In the genomic region with DNA sequence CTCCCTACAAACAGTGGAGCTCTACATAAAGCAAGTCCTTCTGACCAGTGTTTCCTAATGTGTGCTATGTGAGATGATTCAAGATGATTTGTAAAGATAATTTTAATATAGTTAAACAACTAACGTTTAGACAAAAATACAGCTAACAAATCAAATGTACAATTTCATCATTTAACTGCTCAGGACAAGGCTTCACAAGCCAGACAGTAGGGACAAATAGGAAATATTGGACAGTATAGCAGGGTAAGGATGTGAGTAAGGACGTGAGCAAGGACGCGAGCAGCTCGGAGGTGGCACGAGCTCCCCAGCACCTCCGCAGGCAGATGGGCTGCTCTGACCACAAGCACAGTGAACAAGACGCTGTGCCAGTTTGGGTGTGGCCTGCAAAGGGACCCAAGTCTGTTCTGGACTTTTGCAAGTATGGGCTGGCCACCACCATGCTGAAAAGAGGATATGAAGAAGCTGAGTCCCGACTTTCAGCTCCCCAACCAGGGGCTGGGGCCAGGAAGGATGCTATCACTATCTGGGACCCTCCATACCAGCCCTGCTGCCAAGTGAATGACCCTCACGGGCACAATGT, we compare ENCODE assay signal across 17 cellular contexts. TPM values are rescaled to one million over a fixed set of nuclear protein-coding genes. Genes with fewer than 3 reads are reported as not detected.
A peak's percentile ranks its signal among the peaks of the same experiment; 100 is the strongest.
DNase-seq lines count a peak whose midpoint lies in the region; ATAC-seq, FAIRE-seq and TF ChIP-seq lines count a peak whose summit lies in the region.
"Had no signal": no experiment of that assay in that cellular context is flagged by ENCODE, and none has a peak within 500 bp of the region (broad histone marks: within the 10 kb centered on the region; RNA-seq: fewer than 3 reads in every experiment).

No MANE protein-coding gene starts in this region.

- no peaks in the 10 kb centered on the region for H3K9me2 ChIP-seq in SK-N-SH

- H2AFZ ChIP-seq in HepG2 (ENCODE audit: low read length), result no peak overlapping the region
- H2AFZ ChIP-seq in KMS-11 (ENCODE audit: low read depth), result no peak overlapping the region
- no peak overlapping the region for H2AFZ ChIP-seq in SK-N-SH (ENCODE audit: low read depth)

- peaks cover 5% of the 10 kb centered on the region for H3K9me3 Mint-ChIP-seq in glutamatergic neuron (ENCODE audit: unreplicated experiment)
- H3K9me3 Mint-ChIP-seq: CD14-positive monocyte had no signal

- H3K27ac ChIP-seq in HepG2 (ENCODE audit: extremely low read length, insufficient read depth, low read length) (no peak overlapping the region), right lobe of liver (no peak overlapping the region), KMS-11 (no peak overlapping the region), SK-N-SH (ENCODE audit: low read depth in 2 of 2, low read length in 1 of 2) (no peak overlapping the region)

- peak overlapping the region; percentile 43 for H3K27ac Mint-ChIP-seq in glutamatergic neuron (ENCODE audit: unreplicated experiment)

- H3K4me1 Mint-ChIP-seq in glutamatergic neuron (ENCODE audit: low read depth, unreplicated experiment), result peaks cover 46% of the 10 kb centered on the region

- in situ Hi-C loops in HepG2 (cut with HindIII; ENCODE audit: extremely low pct_ligation_motif_present, low pct_unique_long_range_greater_than_20kb), result no loop called here

- intact Hi-C loops in HepG2 (cut with micrococcal nuclease; ENCODE audit: unreplicated experiment), result no loop called here
- intact Hi-C loops in right lobe of liver (cut with DNase I), result no loop called here
- intact Hi-C loops in posterior cingulate gyrus (cut with DNase I), result no loop called here

- POLR2A ChIA-PET in HepG2 (lab: Yijun Ruan, JAX), result interaction anchor here (3.9 to 6.3 kb wide), 2 partner anchors 26 to 43 kb away, joined by 19 to 54 read pairs; a partner anchor contains a TSS
- POLR2A ChIA-PET in SK-N-SH (lab: Yijun Ruan, JAX), result no interaction called here

- ATAC-seq in HepG2 (no peak), right lobe of liver (no peak)
- ATAC-seq: K562, PC-3 had no signal

- TF ChIP-seq EP300 in HepG2 (IDR thresholded peaks at IDR 0.05; ENCODE audit: low read depth in 2 of 2, low read length in 2 of 2) (no peak), HepG2 (CRISPR knock-in tag; IDR thresholded peaks at IDR 0.05; ENCODE audit: borderline replicate concordance) (no peak), SK-N-SH (IDR thresholded peaks at IDR 0.05; ENCODE audit: borderline replicate concordance in 1 of 2, low read depth in 1 of 2, low read length in 1 of 2) (no peak)

- 96% methylated on average over 10 of the region's 10 CpGs for WGBS in HepG2 (ENCODE audit: low lambda C conversion rate)
- WGBS in right lobe of liver (ENCODE audit: insufficient coverage, low coverage, low lambda C conversion rate, missing lambda C conversion rate), result 68% methylated on average over 8 of the region's 10 CpGs
- 85% methylated on average over 8 of the region's 10 CpGs for WGBS in SK-N-SH (ENCODE audit: low lambda C conversion rate)

- CTCF ChIA-PET in HepG2 (lab: Yijun Ruan, JAX; ENCODE audit: low intra/inter-chr PET ratio, low total read pairs) (no interaction called here), SK-N-SH (lab: Yijun Ruan, JAX) (interaction anchor here (0.6 to 17.1 kb wide), 7 partner anchors 9 to 97 kb away, joined by 3 to 181 read pairs (median 4); a partner anchor contains a TSS)

- H3K36me3 Mint-ChIP-seq in glutamatergic neuron (ENCODE audit: unreplicated experiment), result no peaks in the 10 kb centered on the region

- H3K36me3 ChIP-seq in HepG2 (replicated peaks in 1 of 2; ENCODE audit: control insufficient read depth in 1 of 2, insufficient read depth in 2 of 2, low read length in 2 of 2) (peaks cover 61 to 69% of the 10 kb centered on the region in 2 experiments), right lobe of liver (peaks cover 10 to 64% (median 38%) of the 10 kb centered on the region in 4 donors), KMS-11 (ENCODE audit: insufficient read depth) (peaks cover 23% of the 10 kb centered on the region; the same call in 1 of the 2 replicates), SK-N-SH (replicated peaks in 1 of 2; ENCODE audit: control insufficient read depth in 1 of 2, insufficient read depth in 2 of 2, low read length in 1 of 2) (peaks cover 49 to 68% of the 10 kb centered on the region in 2 experiments)

- no peak for TF ChIP-seq CTCF in HepG2 (CRISPR knock-in tag; IDR thresholded peaks at IDR 0.05)
- TF ChIP-seq CTCF in right lobe of liver (IDR thresholded peaks at IDR 0.05), result no peak
- no peak for TF ChIP-seq CTCF in KMS-11 (conservative IDR thresholded peaks at IDR 0.05; ENCODE audit: low read depth, low read length)
- TF ChIP-seq CTCF in glutamatergic neuron (IDR thresholded peaks at IDR 0.05; ENCODE audit: partially characterized antibody, unreplicated experiment), result no peak
- no peak for TF ChIP-seq CTCF in SK-N-SH (IDR thresholded peaks at IDR 0.05)

- H3K4me3 Mint-ChIP-seq in glutamatergic neuron (ENCODE audit: unreplicated experiment), result no peak overlapping the region
- H3K4me3 Mint-ChIP-seq: CD14-positive monocyte had no signal

- H3K4me1 ChIP-seq in HepG2 (ENCODE audit: insufficient read depth, low read length) (peaks cover 43% of the 10 kb centered on the region), right lobe of liver (peaks cover 0 to 34% (median 13%) of the 10 kb centered on the region in 4 donors), KMS-11 (ENCODE audit: low read depth, poor library complexity, severe bottlenecking) (peaks cover 95% of the 10 kb centered on the region), SK-N-SH (ENCODE audit: control insufficient read depth in 1 of 2, insufficient read depth in 2 of 2, low read depth in 1 of 2, low read length in 1 of 2) (peaks cover 5 to 11% of the 10 kb centered on the region in 2 experiments; a peak in 2 of 4 replicates)

- H3K9ac ChIP-seq in HepG2 (ENCODE audit: insufficient read depth, low read depth, low read length), result no peak overlapping the region
- no peak overlapping the region for H3K9ac ChIP-seq in KMS-11
- H3K9ac ChIP-seq in SK-N-SH, result no peak overlapping the region

- H3K27me3 ChIP-seq in HepG2 (ENCODE audit: control insufficient read depth in 1 of 2, insufficient read depth in 2 of 2, low read length in 2 of 2) (no peaks in the 10 kb centered on the region), right lobe of liver (no peaks in the 10 kb centered on the region), KMS-11 (ENCODE audit: insufficient read depth, low read depth) (no peaks in the 10 kb centered on the region; the same call in 1 of the 2 replicates), SK-N-SH (ENCODE audit: insufficient read depth) (no peaks in the 10 kb centered on the region)

- H3K4me3 ChIP-seq in HepG2 (replicated peaks in 1 of 3; ENCODE audit: insufficient read depth in 1 of 3, low read depth in 2 of 3, low read length in 3 of 3), result no peak overlapping the region
- H3K4me3 ChIP-seq in right lobe of liver, result no peak overlapping the region
- no peak overlapping the region for H3K4me3 ChIP-seq in KMS-11 (IDR thresholded peaks at IDR 0.05; ENCODE audit: insufficient read depth, low read depth, low read length)
- no peak overlapping the region for H3K4me3 ChIP-seq in SK-N-SH (ENCODE audit: low read depth in 2 of 2, low read length in 1 of 2)
- H3K4me3 ChIP-seq: K562 had no signal

- peaks cover 12% of the 10 kb centered on the region for H3F3A ChIP-seq in SK-N-SH (replicated peaks; ENCODE audit: insufficient read depth)

- no peak for FAIRE-seq in HepG2 (lab: Jason Lieb, UNC)
- FAIRE-seq: GM12892 had no signal

- TF ChIP-seq RAD21 in HepG2 (CRISPR knock-in tag; IDR thresholded peaks at IDR 0.05) (no peak), SK-N-SH (IDR thresholded peaks at IDR 0.05; ENCODE audit: low read length) (no peak)

- no TSS peak for BruUV-seq in HepG2 (replicated peaks; lab: Mats Ljungman, UMichigan)

- H4K20me1 ChIP-seq in HepG2 (ENCODE audit: insufficient read depth, low read length), result peaks cover 82% of the 10 kb centered on the region
- peaks cover 68% of the 10 kb centered on the region for H4K20me1 ChIP-seq in KMS-11 (ENCODE audit: insufficient read depth)
- H4K20me1 ChIP-seq in SK-N-SH (ENCODE audit: insufficient read depth), result peaks cover 95% of the 10 kb centered on the region

- H3K79me2 ChIP-seq in HepG2 (ENCODE audit: insufficient read depth, low read length), result peaks cover 96% of the 10 kb centered on the region
- peaks cover 74% of the 10 kb centered on the region for H3K79me2 ChIP-seq in KMS-11 (ENCODE audit: insufficient read depth, low read depth)
- peaks cover 100% of the 10 kb centered on the region for H3K79me2 ChIP-seq in SK-N-SH (ENCODE audit: insufficient read depth)

- DNase-seq in HepG2 (ENCODE audit: low spot score), result no peak
- no peak for DNase-seq in right lobe of liver
- no peak for DNase-seq in glutamatergic neuron
- no peak for DNase-seq in T1000 (lab: John Stamatoyannopoulos, UW)
- no peak for DNase-seq in posterior cingulate gyrus
- no peak for DNase-seq in SK-N-SH
- DNase-seq: AML-193, GF-D8, GOT3, NCI-H1436 treated with DMSO at 0.1 percent for 48 hours, NCI-H2081, NCI-H774, PC-3 had no signal

- H3K9me3 ChIP-seq in HepG2 (ENCODE audit: low read length) (no peaks in the 10 kb centered on the region), right lobe of liver (no peaks in the 10 kb centered on the region), SK-N-SH (no peaks in the 10 kb centered on the region)

- H3K4me2 ChIP-seq in HepG2 (ENCODE audit: low read depth, low read length) (no peak overlapping the region), KMS-11 (peak overlapping the region; percentile 4; the same call in 1 of the 2 replicates), SK-N-SH (no peak overlapping the region)

- H3K27me3 Mint-ChIP-seq in glutamatergic neuron (ENCODE audit: unreplicated experiment), result peaks cover 6% of the 10 kb centered on the region

- no peak for TF ChIP-seq POLR2A in HepG2 (IDR thresholded peaks at IDR 0.05; ENCODE audit: insufficient read depth in 1 of 2, low read depth in 2 of 2, low read length in 2 of 2)
- no peak for TF ChIP-seq POLR2A in right lobe of liver (IDR thresholded peaks at IDR 0.05)

RNA-seq across cellular contexts. Expression of a gene that starts 14.5 kb away (rescaled TPM):
- total RNA-seq in HepG2 (2016; rRNA removed; fragmentation: Illumina TruSeq; extraction: Trizol) (75.1 and 77.0 TPM in 2 replicates), right lobe of liver (10 to 100 TPM; 18.3 to 28.1 (median 21.1) TPM), glutamatergic neuron (ENCODE audit: unreplicated experiment) (77.8 TPM)
- total RNA-seq in HepG2 (2016; cell fraction: cytosol; rRNA removed; fragmentation: Illumina TruSeq; extraction: Trizol; ENCODE audit: low read depth), result 14.5 and 17.3 TPM in 2 replicates
- 71.7 and 75.6 TPM in 2 replicates for total RNA-seq in HepG2 (2016; cell fraction: insoluble cytoplasmic fraction; rRNA removed; fragmentation: Illumina TruSeq; extraction: Trizol)
- 32.1 and 34.1 TPM in 2 replicates for total RNA-seq in HepG2 (2016; cell fraction: membrane; rRNA removed; fragmentation: Illumina TruSeq; extraction: Trizol)
- total RNA-seq in HepG2 (2016; cell fraction: nucleus; rRNA removed; fragmentation: Illumina TruSeq; extraction: Trizol), result 86.6 and 98.5 TPM in 2 replicates
- polyA plus RNA-seq in HepG2 (2011; rRNA removed) (72.6 and 75.0 TPM in 2 replicates), SK-N-SH (2012; rRNA removed) (14.7 and 15.6 TPM in 2 replicates)
- polyA plus RNA-seq in HepG2 (2011; cell fraction: cytosol; rRNA removed), result 53.2 and 57.1 TPM in 2 replicates
- polyA plus RNA-seq in HepG2 (2011; cell fraction: nucleus; rRNA removed), result 292 and 297 TPM in 2 replicates
- polyA plus RNA-seq in HepG2 (2012), result 67.9 and 74.0 TPM in 2 replicates
- polyA plus RNA-seq in HepG2 (2016; cell fraction: cytosol; fragmentation: Illumina TruSeq; extraction: Trizol; ENCODE audit: low read depth), result 3.0 TPM in 2 replicates
- 61.5 and 65.9 TPM in 2 replicates for polyA plus RNA-seq in HepG2 (2016; cell fraction: insoluble cytoplasmic fraction; fragmentation: Illumina TruSeq; extraction: Trizol; ENCODE audit: low read depth)
- polyA plus RNA-seq in HepG2 (2016; cell fraction: membrane; fragmentation: Illumina TruSeq; extraction: Trizol; ENCODE audit: low read depth), result 10.9 and 11.6 TPM in 2 replicates
- polyA plus RNA-seq in HepG2 (2016; cell fraction: nucleus; fragmentation: Illumina TruSeq; extraction: Trizol; ENCODE audit: insufficient read depth, low read depth), result 130 and 135 TPM in 2 replicates
- polyA minus RNA-seq in HepG2 (2011; rRNA and poly(A)+ RNA removed; ENCODE audit: low replicate concordance), result 33.0 and 89.8 TPM in 2 replicates
- 30.7 and 35.0 TPM in 2 replicates for polyA minus RNA-seq in HepG2 (2011; cell fraction: cytosol; rRNA and poly(A)+ RNA removed)
- 139 and 144 TPM in 2 replicates for polyA minus RNA-seq in HepG2 (2011; cell fraction: nucleus; rRNA and poly(A)+ RNA removed)
- 9.5 and 11.1 TPM in 2 replicates for polyA plus RNA-seq in SK-N-SH (2012; cell fraction: cytosol; rRNA removed)
- polyA plus RNA-seq in SK-N-SH (2012; cell fraction: nucleus; rRNA removed), result 59.9 and 69.2 TPM in 2 replicates

RNA-seq across cellular contexts. Expression of a gene that starts 26.2 kb away (rescaled TPM):
- total RNA-seq in HepG2 (2016; rRNA removed; fragmentation: Illumina TruSeq; extraction: Trizol) (59.8 and 74.4 TPM in 2 replicates), right lobe of liver (10 to 100 TPM; 12.6 to 18.9 (median 15.1) TPM), glutamatergic neuron (ENCODE audit: unreplicated experiment) (57.8 TPM)
- 17.8 and 18.7 TPM in 2 replicates for total RNA-seq in HepG2 (2016; cell fraction: cytosol; rRNA removed; fragmentation: Illumina TruSeq; extraction: Trizol; ENCODE audit: low read depth)
- total RNA-seq in HepG2 (2016; cell fraction: insoluble cytoplasmic fraction; rRNA removed; fragmentation: Illumina TruSeq; extraction: Trizol), result 60.3 and 68.0 TPM in 2 replicates
- 45.9 and 46.6 TPM in 2 replicates for total RNA-seq in HepG2 (2016; cell fraction: membrane; rRNA removed; fragmentation: Illumina TruSeq; extraction: Trizol)
- 35.6 and 42.8 TPM in 2 replicates for total RNA-seq in HepG2 (2016; cell fraction: nucleus; rRNA removed; fragmentation: Illumina TruSeq; extraction: Trizol)
- polyA plus RNA-seq in HepG2 (2011; rRNA removed) (39.0 and 39.6 TPM in 2 replicates), SK-N-SH (2012; rRNA removed) (18.1 and 18.7 TPM in 2 replicates)
- polyA plus RNA-seq in HepG2 (2011; cell fraction: cytosol; rRNA removed), result 39.6 and 40.7 TPM in 2 replicates
- polyA plus RNA-seq in HepG2 (2011; cell fraction: nucleus; rRNA removed), result 23.9 and 26.9 TPM in 2 replicates
- polyA plus RNA-seq in HepG2 (2012), result 36.8 and 46.0 TPM in 2 replicates
- 14.5 and 16.6 TPM in 2 replicates for polyA plus RNA-seq in HepG2 (2016; cell fraction: cytosol; fragmentation: Illumina TruSeq; extraction: Trizol; ENCODE audit: low read depth)
- 66.0 and 70.4 TPM in 2 replicates for polyA plus RNA-seq in HepG2 (2016; cell fraction: insoluble cytoplasmic fraction; fragmentation: Illumina TruSeq; extraction: Trizol; ENCODE audit: low read depth)
- polyA plus RNA-seq in HepG2 (2016; cell fraction: membrane; fragmentation: Illumina TruSeq; extraction: Trizol; ENCODE audit: low read depth), result 31.6 and 32.0 TPM in 2 replicates
- 58.8 and 62.9 TPM in 2 replicates for polyA plus RNA-seq in HepG2 (2016; cell fraction: nucleus; fragmentation: Illumina TruSeq; extraction: Trizol; ENCODE audit: insufficient read depth, low read depth)
- polyA minus RNA-seq in HepG2 (2011; rRNA and poly(A)+ RNA removed; ENCODE audit: low replicate concordance), result 30.6 and 61.9 TPM in 2 replicates
- polyA minus RNA-seq in HepG2 (2011; cell fraction: cytosol; rRNA and poly(A)+ RNA removed), result 28.5 and 31.3 TPM in 2 replicates
- polyA minus RNA-seq in HepG2 (2011; cell fraction: nucleus; rRNA and poly(A)+ RNA removed), result 27.2 and 34.4 TPM in 2 replicates
- polyA plus RNA-seq in SK-N-SH (2012; cell fraction: cytosol; rRNA removed), result 18.8 and 19.9 TPM in 2 replicates
- polyA plus RNA-seq in SK-N-SH (2012; cell fraction: nucleus; rRNA removed), result 13.2 and 15.2 TPM in 2 replicates

RNA-seq across cellular contexts. Expression of a gene that starts 40.7 kb away (rescaled TPM):
- total RNA-seq in HepG2 (2016; rRNA removed; fragmentation: Illumina TruSeq; extraction: Trizol) (33.6 and 110 TPM in 2 replicates), right lobe of liver (10 to 100 TPM; 29.8 to 99.4 (median 54.1) TPM), glutamatergic neuron (ENCODE audit: unreplicated experiment) (1.8 TPM)
- 27.1 and 27.6 TPM in 2 replicates for total RNA-seq in HepG2 (2016; cell fraction: cytosol; rRNA removed; fragmentation: Illumina TruSeq; extraction: Trizol; ENCODE audit: low read depth)
- 25.3 and 116 TPM in 2 replicates for total RNA-seq in HepG2 (2016; cell fraction: insoluble cytoplasmic fraction; rRNA removed; fragmentation: Illumina TruSeq; extraction: Trizol)
- total RNA-seq in HepG2 (2016; cell fraction: membrane; rRNA removed; fragmentation: Illumina TruSeq; extraction: Trizol), result 36.6 and 38.0 TPM in 2 replicates
- 145 and 168 TPM in 2 replicates for total RNA-seq in HepG2 (2016; cell fraction: nucleus; rRNA removed; fragmentation: Illumina TruSeq; extraction: Trizol)
- polyA plus RNA-seq in HepG2 (2011; rRNA removed) (191 and 280 TPM in 2 replicates), SK-N-SH (2012; rRNA removed) (not detected in 2 replicates)
- polyA plus RNA-seq in HepG2 (2011; cell fraction: cytosol; rRNA removed), result 57.2 and 94.5 TPM in 2 replicates
- polyA plus RNA-seq in HepG2 (2011; cell fraction: nucleus; rRNA removed), result 3,698 and 4,960 TPM in 2 replicates
- 173 and 220 TPM in 2 replicates for polyA plus RNA-seq in HepG2 (2012)
- polyA plus RNA-seq in HepG2 (2016; cell fraction: cytosol; fragmentation: Illumina TruSeq; extraction: Trizol; ENCODE audit: low read depth), result 16.5 and 18.1 TPM in 2 replicates
- 36.5 and 42.6 TPM in 2 replicates for polyA plus RNA-seq in HepG2 (2016; cell fraction: insoluble cytoplasmic fraction; fragmentation: Illumina TruSeq; extraction: Trizol; ENCODE audit: low read depth)
- 30.7 and 32.6 TPM in 2 replicates for polyA plus RNA-seq in HepG2 (2016; cell fraction: membrane; fragmentation: Illumina TruSeq; extraction: Trizol; ENCODE audit: low read depth)
- polyA plus RNA-seq in HepG2 (2016; cell fraction: nucleus; fragmentation: Illumina TruSeq; extraction: Trizol; ENCODE audit: insufficient read depth, low read depth), result 553 and 603 TPM in 2 replicates
- 0.07 and 195 TPM in 2 replicates for polyA minus RNA-seq in HepG2 (2011; rRNA and poly(A)+ RNA removed; ENCODE audit: low replicate concordance)
- 33.4 and 43.3 TPM in 2 replicates for polyA minus RNA-seq in HepG2 (2011; cell fraction: cytosol; rRNA and poly(A)+ RNA removed)
- 176 and 196 TPM in 2 replicates for polyA minus RNA-seq in HepG2 (2011; cell fraction: nucleus; rRNA and poly(A)+ RNA removed)
- polyA plus RNA-seq in SK-N-SH (2012; cell fraction: cytosol; rRNA removed), result 0.01 TPM in 1 of 2 replicates, not detected in the other
- polyA plus RNA-seq in SK-N-SH (2012; cell fraction: nucleus; rRNA removed), result 0.19 and 0.23 TPM in 2 replicates
- total RNA-seq: PC-3 had no signal

RNA-seq across cellular contexts. Expression of a gene that starts 50.2 kb away (rescaled TPM):
- total RNA-seq in HepG2 (2016; rRNA removed; fragmentation: Illumina TruSeq; extraction: Trizol) (20.0 and 21.1 TPM in 2 replicates), right lobe of liver (1 to 10 TPM; 2.9 to 5.1 (median 3.9) TPM), glutamatergic neuron (ENCODE audit: unreplicated experiment) (12.6 TPM)
- 13.3 and 17.7 TPM in 2 replicates for total RNA-seq in HepG2 (2016; cell fraction: cytosol; rRNA removed; fragmentation: Illumina TruSeq; extraction: Trizol; ENCODE audit: low read depth)
- 20.4 and 21.0 TPM in 2 replicates for total RNA-seq in HepG2 (2016; cell fraction: insoluble cytoplasmic fraction; rRNA removed; fragmentation: Illumina TruSeq; extraction: Trizol)
- total RNA-seq in HepG2 (2016; cell fraction: membrane; rRNA removed; fragmentation: Illumina TruSeq; extraction: Trizol), result 28.7 and 36.7 TPM in 2 replicates
- total RNA-seq in HepG2 (2016; cell fraction: nucleus; rRNA removed; fragmentation: Illumina TruSeq; extraction: Trizol), result 11.4 and 12.6 TPM in 2 replicates
- polyA plus RNA-seq in HepG2 (2011; rRNA removed) (14.2 and 14.8 TPM in 2 replicates), SK-N-SH (2012; rRNA removed) (10.1 and 11.2 TPM in 2 replicates)
- 9.0 and 11.8 TPM in 2 replicates for polyA plus RNA-seq in HepG2 (2011; cell fraction: cytosol; rRNA removed)
- polyA plus RNA-seq in HepG2 (2011; cell fraction: nucleus; rRNA removed), result 6.4 and 8.0 TPM in 2 replicates
- 12.4 and 13.3 TPM in 2 replicates for polyA plus RNA-seq in HepG2 (2012)
- polyA plus RNA-seq in HepG2 (2016; cell fraction: cytosol; fragmentation: Illumina TruSeq; extraction: Trizol; ENCODE audit: low read depth), result 13.1 and 14.7 TPM in 2 replicates
- polyA plus RNA-seq in HepG2 (2016; cell fraction: insoluble cytoplasmic fraction; fragmentation: Illumina TruSeq; extraction: Trizol; ENCODE audit: low read depth), result 19.5 and 20.9 TPM in 2 replicates
- polyA plus RNA-seq in HepG2 (2016; cell fraction: membrane; fragmentation: Illumina TruSeq; extraction: Trizol; ENCODE audit: low read depth), result 25.6 and 29.7 TPM in 2 replicates
- polyA plus RNA-seq in HepG2 (2016; cell fraction: nucleus; fragmentation: Illumina TruSeq; extraction: Trizol; ENCODE audit: insufficient read depth, low read depth), result 21.4 and 23.1 TPM in 2 replicates
- polyA minus RNA-seq in HepG2 (2011; rRNA and poly(A)+ RNA removed; ENCODE audit: low replicate concordance), result 4.7 and 6.4 TPM in 2 replicates
- 9.9 and 10.2 TPM in 2 replicates for polyA minus RNA-seq in HepG2 (2011; cell fraction: cytosol; rRNA and poly(A)+ RNA removed)
- 5.2 and 6.1 TPM in 2 replicates for polyA minus RNA-seq in HepG2 (2011; cell fraction: nucleus; rRNA and poly(A)+ RNA removed)
- polyA plus RNA-seq in SK-N-SH (2012; cell fraction: cytosol; rRNA removed), result 14.5 and 14.6 TPM in 2 replicates
- 8.8 and 12.4 TPM in 2 replicates for polyA plus RNA-seq in SK-N-SH (2012; cell fraction: nucleus; rRNA removed)
